Comparison of ENCODE assay signal across 1 cellular context in the genomic region with DNA sequence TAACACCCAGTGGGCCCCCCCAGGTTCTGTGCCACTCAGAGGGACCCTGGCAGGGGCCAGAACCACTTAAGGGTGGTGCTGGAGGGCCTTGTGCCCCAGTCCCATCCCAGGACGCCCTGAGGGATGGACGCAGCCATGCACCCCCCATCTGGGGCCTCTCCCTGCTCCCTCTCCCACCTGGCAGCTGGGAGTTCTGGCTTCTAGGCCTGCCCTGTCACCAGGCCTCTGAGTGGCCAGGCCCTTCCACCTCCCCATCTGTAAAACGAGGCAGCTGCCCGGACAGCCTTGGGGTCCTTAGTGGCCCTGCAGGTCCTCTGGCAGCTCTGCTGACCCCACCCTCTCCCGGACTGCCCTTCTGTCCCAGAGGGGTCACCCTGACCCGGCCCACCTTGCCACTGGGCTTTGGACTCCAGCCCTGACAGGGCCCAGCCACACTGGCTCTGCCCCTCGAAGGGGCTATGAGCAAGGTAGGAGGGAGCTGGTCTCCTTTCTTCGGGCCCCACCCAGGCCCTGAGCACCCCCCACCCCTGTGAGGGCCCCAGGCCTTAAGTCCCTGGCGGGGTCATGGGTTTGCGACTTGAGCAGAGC.
TF ChIP-seq lines count a peak whose summit lies in the region.

No MANE protein-coding gene starts in this region.

TF ChIP-seq in HepG2, 621 proteins besides CTCF, POLR2A, EP300 and RAD21:
- 0 out of 2 replicates have a peak, but pooled peaks have one; percentile 13 for TF ChIP-seq ZFX (CRISPR knock-in tag; IDR thresholded peaks at IDR 0.05; ENCODE audit: low read depth)
- no peak for TF ChIP-seq BRD4 (CRISPR knock-in tag; IDR thresholded peaks at IDR 0.05)
- TF ChIP-seq AGO2 (optimal IDR thresholded peaks at IDR 0.05; ENCODE audit: low read depth, low read length), result peak; percentile 67
